In the genomic region with DNA sequence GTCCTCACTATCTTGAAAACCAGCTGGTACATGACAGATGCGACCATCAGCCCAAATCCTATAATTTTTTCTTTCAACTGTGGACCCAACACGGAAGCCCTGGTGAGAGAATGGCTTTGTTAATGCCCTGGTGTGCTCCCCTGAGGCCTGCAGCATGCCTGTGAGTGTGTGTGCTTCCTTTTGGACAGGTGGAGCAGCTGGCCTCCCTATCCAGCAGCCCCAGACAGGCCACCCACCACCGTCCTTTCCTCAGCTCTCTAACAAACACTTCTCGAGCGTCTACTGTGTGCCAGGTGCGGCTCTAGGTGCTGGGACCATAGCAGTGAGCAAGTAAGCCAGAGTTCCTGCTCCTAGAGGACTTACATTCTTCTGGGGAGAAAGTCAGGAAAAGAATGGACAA, we compare ENCODE assay signal across 23 cellular contexts.
DNase-seq lines count a peak whose midpoint lies in the region; ATAC-seq and TF ChIP-seq lines count a peak whose summit lies in the region.
"Had no signal": no experiment of that assay in that cellular context is flagged by ENCODE, and none has a peak within 500 bp of the region (broad histone marks: within the 10 kb centered on the region; RNA-seq: fewer than 3 reads in every experiment).

No MANE protein-coding gene starts in this region.

- in situ Hi-C loops in GM13977 (cut with MboI; ENCODE audit: low pct_unique_long_range_greater_than_20kb, low sequenced_read_pairs, unreplicated experiment), result loop anchor here (25.0 kb wide), 1 partner anchor 424 kb away; no protein-coding TSS in a partner anchor

- DNase-seq in NCI-H345 treated with DMSO at 0.1 percent for 48 hours (lab: John Stamatoyannopoulos, UW; ENCODE audit: unreplicated experiment) (peak; percentile 43), Kasumi-1 (lab: John Stamatoyannopoulos, UW) (no peak), GM13977 (ENCODE audit: low spot score) (no peak)
- DNase-seq: activated CD4-positive, alpha-beta T cell treated with anti-CD3 and anti-CD28 coated beads, Interleukin-2, amount 10 ng/mL, durations not matched to agents 24 days and 14 days; activated naive CD4-positive, alpha-beta T cell treated with anti-CD3 and anti-CD28 coated beads, Interleukin-2, amount 50 U/mL, for 16 hours; activated T-cell treated with anti-CD3 and anti-CD28 coated beads, Interleukin-2, amount 50 U/mL, for 72 hours; anterior cingulate cortex; C1 segment of cervical spinal cord; Calu3; dermis blood vessel endothelial cell; heart left ventricle; left cardiac atrium; NCI-H1436 treated with DMSO at 0.1 percent for 48 hours; NCI-H226; psoas muscle; SK-N-SH; stimulated activated CD4-positive, alpha-beta T cell treated with anti-CD3 and anti-CD28 coated beads, Interleukin-1b, Interleukin-23, amount 100 ng/mL, for 48 hours; T-helper 2 cell had no signal

- ATAC-seq in GM18502 (IDR thresholded peaks at IDR 0.05; ENCODE audit: poor library complexity, unreplicated experiment), result peak; percentile 18
- peak; percentile 23 for ATAC-seq in GM19324 (IDR thresholded peaks at IDR 0.05; ENCODE audit: low FRiP score, unreplicated experiment)
- peak; percentile 15 for ATAC-seq in HG02798 (IDR thresholded peaks at IDR 0.05; ENCODE audit: poor library complexity, unreplicated experiment)
- ATAC-seq in GM21737 (IDR thresholded peaks at IDR 0.05; ENCODE audit: unreplicated experiment), result no peak
- ATAC-seq in GM21786 (IDR thresholded peaks at IDR 0.05; ENCODE audit: unreplicated experiment), result no peak
- ATAC-seq: activated T-cell treated with anti-CD3 and anti-CD28 coated beads, Interleukin-2, amount 50 U/mL, for 72 hours; heart left ventricle; left cardiac atrium; psoas muscle had no signal

- no peak for TF ChIP-seq CTCF in GM13977 (IDR thresholded peaks at IDR 0.05; ENCODE audit: extremely low read depth, insufficient read depth, missing control alignments)

Comparison
In these comparisons a context has a peak if more than half of its experiments do, and no peak if none do; other contexts are left out.
1. ATAC-seq: peak in GM18502 (single experiment), GM19324 (single experiment) and HG02798 (single experiment); none in GM21737 (single experiment) and GM21786 (single experiment).